1 cellular context compared by ENCODE assay signal in the genomic region with DNA sequence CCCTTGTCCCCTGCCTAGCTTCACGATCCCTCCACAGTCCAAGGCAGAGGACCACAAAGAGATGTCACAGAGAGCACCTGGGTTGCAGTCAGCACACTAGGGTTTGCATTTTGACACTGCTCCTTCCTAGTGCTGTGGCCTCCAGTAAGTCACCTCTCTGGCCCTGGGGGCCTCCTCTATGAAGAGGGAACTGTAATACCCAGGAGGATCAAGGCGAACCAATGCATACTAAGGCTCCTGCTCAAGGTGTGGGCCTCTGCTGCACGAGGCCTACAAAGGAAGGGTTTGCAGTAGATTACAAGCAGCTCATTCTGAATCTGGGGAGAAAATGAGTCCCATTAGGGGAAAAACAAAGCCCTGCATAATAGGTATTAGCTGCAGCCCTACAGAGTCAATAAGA.
TF ChIP-seq lines count a peak whose summit lies in the region.

No MANE protein-coding gene starts in this region.

TF ChIP-seq in WTC11, 78 proteins besides CTCF, POLR2A, EP300 and RAD21 (continued from another document):
- TF ChIP-seq AR (CRISPR knock-in tag; IDR thresholded peaks at IDR 0.05) (no peak), JUN (CRISPR knock-in tag; IDR thresholded peaks at IDR 0.05) (no peak), ZNF263 (CRISPR knock-in tag; IDR thresholded peaks at IDR 0.05; ENCODE audit: low read depth) (no peak), ZNF121 (CRISPR knock-in tag; IDR thresholded peaks at IDR 0.05) (no peak), IRF1 (CRISPR knock-in tag; IDR thresholded peaks at IDR 0.05) (no peak)
- TF ChIP-seq, protein P1, sequence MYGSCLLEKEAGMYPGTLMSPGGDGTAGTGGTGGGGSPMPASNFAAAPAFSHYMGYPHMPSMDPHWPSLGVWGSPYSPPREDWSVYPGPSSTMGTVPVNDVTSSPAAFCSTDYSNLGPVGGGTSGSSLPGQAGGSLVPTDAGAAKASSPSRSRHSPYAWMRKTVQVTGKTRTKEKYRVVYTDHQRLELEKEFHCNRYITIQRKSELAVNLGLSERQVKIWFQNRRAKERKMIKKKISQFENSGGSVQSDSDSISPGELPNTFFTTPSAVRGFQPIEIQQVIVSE (CRISPR knock-in tag; IDR thresholded peaks at IDR 0.05; ENCODE audit: borderline replicate concordance) = no peak
